ENCODE assay signal across 12 cellular contexts in the genomic region with DNA sequence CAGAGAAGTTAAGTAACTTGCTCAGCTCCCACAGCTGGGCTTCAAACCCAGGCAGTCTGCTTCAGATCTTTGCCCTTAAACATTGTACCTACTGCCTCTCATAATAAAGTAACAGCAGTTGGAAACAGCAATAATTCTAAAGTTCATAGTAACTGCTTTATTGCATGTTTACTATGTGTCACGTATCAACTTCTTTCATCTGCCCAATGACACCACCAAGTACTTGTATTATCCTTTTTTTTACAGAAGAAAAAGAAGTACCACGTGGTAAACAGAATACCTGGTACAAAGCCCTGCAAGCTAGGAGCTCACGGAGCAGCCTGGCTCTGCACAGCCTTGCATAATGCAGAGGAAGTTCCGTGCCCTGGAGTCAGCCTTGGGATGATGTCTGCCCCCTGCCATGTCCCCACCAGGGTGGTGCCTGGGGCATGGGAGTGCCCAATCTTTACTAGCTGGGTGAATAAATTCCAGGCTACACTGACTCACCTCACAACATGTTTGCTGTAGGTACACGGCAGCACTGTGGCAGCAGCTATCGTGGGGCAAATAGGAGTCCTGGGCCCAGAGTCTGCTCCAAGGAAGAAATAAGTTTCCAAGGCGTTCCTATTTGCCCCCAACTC.
DNase-seq lines count a peak whose midpoint lies in the region; ATAC-seq and TF ChIP-seq lines count a peak whose summit lies in the region.
"Had no signal": no experiment of that assay in that cellular context is flagged by ENCODE, and none has a peak within 500 bp of the region (broad histone marks: within the 10 kb centered on the region; RNA-seq: fewer than 3 reads in every experiment).

No MANE protein-coding gene starts in this region.

- no peaks in the 10 kb centered on the region for H3K9me3 Mint-ChIP-seq in natural killer cell
- H3K9me3 Mint-ChIP-seq in activated naive CD8-positive, alpha-beta T cell treated with anti-CD3 and anti-CD28 coated beads for 36 hours: no peaks in the 10 kb centered on the region
- H3K9me3 Mint-ChIP-seq: neural progenitor cell had no signal

- WGBS in testis, 2 donors: 89 to 91% methylated on average over 7 of the region's 7 CpGs

- no peaks in the 10 kb centered on the region for H3K27me3 Mint-ChIP-seq in natural killer cell (ENCODE audit: low read depth in 2 of 2)
- H3K27me3 Mint-ChIP-seq in activated naive CD8-positive, alpha-beta T cell treated with anti-CD3 and anti-CD28 coated beads for 36 hours: peaks cover 10% of the 10 kb centered on the region

- H3K27me3 ChIP-seq in colonic mucosa (no peaks in the 10 kb centered on the region), testis (no peaks in the 10 kb centered on the region)
- H3K27me3 ChIP-seq: neural progenitor cell had no signal

- peaks cover 24 to 26% of the 10 kb centered on the region in 2 donors for H3K4me1 Mint-ChIP-seq in natural killer cell
- H3K4me1 Mint-ChIP-seq in activated naive CD8-positive, alpha-beta T cell treated with anti-CD3 and anti-CD28 coated beads for 36 hours: peaks cover 4% of the 10 kb centered on the region

- H3K4me3 ChIP-seq in colonic mucosa: no peak overlapping the region
- no peak overlapping the region for H3K4me3 ChIP-seq in testis
- H3K4me3 ChIP-seq: neural progenitor cell had no signal

- H3K27ac Mint-ChIP-seq in natural killer cell: peak overlapping the region; percentile 75
- no peak overlapping the region for H3K27ac Mint-ChIP-seq in activated naive CD8-positive, alpha-beta T cell treated with anti-CD3 and anti-CD28 coated beads for 36 hours
- H3K27ac Mint-ChIP-seq: neural progenitor cell had no signal

- H3K36me3 ChIP-seq in colonic mucosa (no peaks in the 10 kb centered on the region), testis (ENCODE audit: low read depth, missing control alignments) (no peaks in the 10 kb centered on the region)
- H3K36me3 ChIP-seq: neural progenitor cell had no signal

- H3K4me1 ChIP-seq in colonic mucosa: no peaks in the 10 kb centered on the region
- H3K4me1 ChIP-seq in testis: no peaks in the 10 kb centered on the region
- H3K4me1 ChIP-seq: neural progenitor cell had no signal

- H3K4me3 Mint-ChIP-seq in natural killer cell: no peak overlapping the region
- no peak overlapping the region for H3K4me3 Mint-ChIP-seq in activated naive CD8-positive, alpha-beta T cell treated with anti-CD3 and anti-CD28 coated beads for 36 hours
- H3K4me3 Mint-ChIP-seq: neural progenitor cell had no signal

- H3K27ac ChIP-seq in colonic mucosa (peak overlapping the region; percentile 85), testis (no peak overlapping the region)
- H3K27ac ChIP-seq: neural progenitor cell had no signal

- peak overlapping the region in 1 of 2 donors; percentile 92 for H3K9ac ChIP-seq in colonic mucosa (ENCODE audit: low read depth in 2 of 2, low read length in 2 of 2)
- H3K9ac ChIP-seq: neural progenitor cell had no signal

- no peaks in the 10 kb centered on the region for H3K9me3 ChIP-seq in colonic mucosa
- H3K9me3 ChIP-seq in testis: no peaks in the 10 kb centered on the region

- DNase-seq in Daoy (ENCODE audit: low read depth) (peak; percentile 87), M059J (ENCODE audit: low read depth) (peak; percentile 96), colonic mucosa (peak; percentile 87), natural killer cell (no peak), NCI-H1048 (lab: John Stamatoyannopoulos, UW) (no peak), testis (no peak), AG08395 (ENCODE audit: low spot score) (no peak)
- no peak for DNase-seq in activated naive CD8-positive, alpha-beta T cell treated with anti-CD3 and anti-CD28 coated beads for 36 hours
- DNase-seq: NCI-H1105 treated with DMSO at 0.1 percent for 48 hours; stimulated activated CD8-positive, alpha-beta memory T cell treated with anti-CD3 and anti-CD28 coated beads, Interleukin-4, amount 100 ng/mL, for 48 hours; T-helper 9 cell had no signal

- TF ChIP-seq CTCF in colonic mucosa (IDR thresholded peaks at IDR 0.05) (no peak), natural killer cell (IDR thresholded peaks at IDR 0.05) (no peak), testis (IDR thresholded peaks at IDR 0.05) (no peak)

- TF ChIP-seq POLR2A in testis (IDR thresholded peaks at IDR 0.05): no peak

- intact Hi-C loops in colonic mucosa (cut with DNase I): no loop called here
- intact Hi-C loops in natural killer cell (cut with micrococcal nuclease): no loop called here
- intact Hi-C loops in testis (cut with DNase I; ENCODE audit: low total_unique reads): no loop called here

- no peak for ATAC-seq in natural killer cell

- H3K36me3 Mint-ChIP-seq in natural killer cell: no peaks in the 10 kb centered on the region
- H3K36me3 Mint-ChIP-seq in activated naive CD8-positive, alpha-beta T cell treated with anti-CD3 and anti-CD28 coated beads for 36 hours: no peaks in the 10 kb centered on the region
- H3K36me3 Mint-ChIP-seq: neural progenitor cell had no signal

Comparison
In these comparisons a context has a peak if more than half of its experiments do, and no peak if none do; other contexts are left out.
1. DNase-seq: peak in Daoy (single experiment), M059J (single experiment) and colonic mucosa (single experiment); none in natural killer cell (single experiment), NCI-H1048 (single experiment), testis (single experiment), AG08395 (single experiment) and activated naive CD8-positive, alpha-beta T cell treated with anti-CD3 and anti-CD28 coated beads for 36 hours (single experiment).